ENCODE assay signal across 2 cellular contexts in genomic region chr20:57409316-57409671, GRCh38.
TF ChIP-seq lines count a peak whose summit lies in the region.

No MANE protein-coding gene starts in this region.

TF ChIP-seq in SK-N-SH, 30 proteins besides CTCF, POLR2A, EP300 and RAD21 (continued from another document):
- TF ChIP-seq NRF1 (IDR thresholded peaks at IDR 0.05; ENCODE audit: low read depth, low read length) = no peak

TF ChIP-seq in SK-N-SH treated with all-trans-retinoic acid at 6 μM for 48 hours, 23 proteins besides CTCF, POLR2A, EP300 and RAD21:
- TF ChIP-seq, protein P1, sequence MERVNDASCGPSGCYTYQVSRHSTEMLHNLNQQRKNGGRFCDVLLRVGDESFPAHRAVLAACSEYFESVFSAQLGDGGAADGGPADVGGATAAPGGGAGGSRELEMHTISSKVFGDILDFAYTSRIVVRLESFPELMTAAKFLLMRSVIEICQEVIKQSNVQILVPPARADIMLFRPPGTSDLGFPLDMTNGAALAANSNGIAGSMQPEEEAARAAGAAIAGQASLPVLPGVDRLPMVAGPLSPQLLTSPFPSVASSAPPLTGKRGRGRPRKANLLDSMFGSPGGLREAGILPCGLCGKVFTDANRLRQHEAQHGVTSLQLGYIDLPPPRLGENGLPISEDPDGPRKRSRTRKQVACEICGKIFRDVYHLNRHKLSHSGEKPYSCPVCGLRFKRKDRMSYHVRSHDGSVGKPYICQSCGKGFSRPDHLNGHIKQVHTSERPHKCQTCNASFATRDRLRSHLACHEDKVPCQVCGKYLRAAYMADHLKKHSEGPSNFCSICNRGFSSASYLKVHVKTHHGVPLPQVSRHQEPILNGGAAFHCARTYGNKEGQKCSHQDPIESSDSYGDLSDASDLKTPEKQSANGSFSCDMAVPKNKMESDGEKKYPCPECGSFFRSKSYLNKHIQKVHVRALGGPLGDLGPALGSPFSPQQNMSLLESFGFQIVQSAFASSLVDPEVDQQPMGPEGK (CRISPR knock-in tag; IDR thresholded peaks at IDR 0.05; ENCODE audit: borderline replicate concordance) = no peak
- TF ChIP-seq ZFP30 (CRISPR knock-in tag; IDR thresholded peaks at IDR 0.05) (no peak), ZFP3 (CRISPR knock-in tag; IDR thresholded peaks at IDR 0.05) (no peak), ARNTL (CRISPR knock-in tag; IDR thresholded peaks at IDR 0.05; ENCODE audit: borderline replicate concordance, low read depth) (no peak), CSRNP3 (CRISPR knock-in tag; IDR thresholded peaks at IDR 0.05) (no peak), OSR1 (CRISPR knock-in tag; IDR thresholded peaks at IDR 0.05) (no peak), GLIS3 (CRISPR knock-in tag; IDR thresholded peaks at IDR 0.05) (no peak), TOX (CRISPR knock-in tag; IDR thresholded peaks at IDR 0.05; ENCODE audit: borderline replicate concordance) (no peak), PPARA (CRISPR knock-in tag; IDR thresholded peaks at IDR 0.05; ENCODE audit: borderline replicate concordance) (no peak), ZC3H10 (CRISPR knock-in tag; IDR thresholded peaks at IDR 0.05) (no peak), RARB (CRISPR knock-in tag; IDR thresholded peaks at IDR 0.05) (no peak), SNAI2 (CRISPR knock-in tag; IDR thresholded peaks at IDR 0.05) (no peak), CSDC2 (CRISPR knock-in tag; IDR thresholded peaks at IDR 0.05) (no peak), BACH2 (CRISPR knock-in tag; IDR thresholded peaks at IDR 0.05; ENCODE audit: borderline replicate concordance) (no peak), ZNF565 (CRISPR knock-in tag; conservative IDR thresholded peaks at IDR 0.05; ENCODE audit: low read depth) (no peak), TCF4 (CRISPR knock-in tag; IDR thresholded peaks at IDR 0.05; ENCODE audit: borderline replicate concordance) (no peak), ZNF8 (CRISPR knock-in tag; IDR thresholded peaks at IDR 0.05) (no peak)
- TF ChIP-seq, protein P2, sequence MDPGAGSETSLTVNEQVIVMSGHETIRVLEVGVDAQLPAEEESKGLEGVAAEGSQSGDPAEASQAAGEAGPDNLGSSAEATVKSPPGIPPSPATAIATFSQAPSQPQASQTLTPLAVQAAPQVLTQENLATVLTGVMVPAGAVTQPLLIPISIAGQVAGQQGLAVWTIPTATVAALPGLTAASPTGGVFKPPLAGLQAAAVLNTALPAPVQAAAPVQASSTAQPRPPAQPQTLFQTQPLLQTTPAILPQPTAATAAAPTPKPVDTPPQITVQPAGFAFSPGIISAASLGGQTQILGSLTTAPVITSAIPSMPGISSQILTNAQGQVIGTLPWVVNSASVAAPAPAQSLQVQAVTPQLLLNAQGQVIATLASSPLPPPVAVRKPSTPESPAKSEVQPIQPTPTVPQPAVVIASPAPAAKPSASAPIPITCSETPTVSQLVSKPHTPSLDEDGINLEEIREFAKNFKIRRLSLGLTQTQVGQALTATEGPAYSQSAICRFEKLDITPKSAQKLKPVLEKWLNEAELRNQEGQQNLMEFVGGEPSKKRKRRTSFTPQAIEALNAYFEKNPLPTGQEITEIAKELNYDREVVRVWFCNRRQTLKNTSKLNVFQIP (CRISPR knock-in tag; IDR thresholded peaks at IDR 0.05; ENCODE audit: borderline replicate concordance, low read depth) = no peak
- TF ChIP-seq, protein P3, sequence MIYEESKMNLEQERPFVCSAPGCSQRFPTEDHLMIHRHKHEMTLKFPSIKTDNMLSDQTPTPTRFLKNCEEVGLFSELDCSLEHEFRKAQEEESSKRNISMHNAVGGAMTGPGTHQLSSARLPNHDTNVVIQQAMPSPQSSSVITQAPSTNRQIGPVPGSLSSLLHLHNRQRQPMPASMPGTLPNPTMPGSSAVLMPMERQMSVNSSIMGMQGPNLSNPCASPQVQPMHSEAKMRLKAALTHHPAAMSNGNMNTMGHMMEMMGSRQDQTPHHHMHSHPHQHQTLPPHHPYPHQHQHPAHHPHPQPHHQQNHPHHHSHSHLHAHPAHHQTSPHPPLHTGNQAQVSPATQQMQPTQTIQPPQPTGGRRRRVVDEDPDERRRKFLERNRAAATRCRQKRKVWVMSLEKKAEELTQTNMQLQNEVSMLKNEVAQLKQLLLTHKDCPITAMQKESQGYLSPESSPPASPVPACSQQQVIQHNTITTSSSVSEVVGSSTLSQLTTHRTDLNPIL (CRISPR knock-in tag; IDR thresholded peaks at IDR 0.05; ENCODE audit: low read depth) = no peak
- TF ChIP-seq, protein P4, sequence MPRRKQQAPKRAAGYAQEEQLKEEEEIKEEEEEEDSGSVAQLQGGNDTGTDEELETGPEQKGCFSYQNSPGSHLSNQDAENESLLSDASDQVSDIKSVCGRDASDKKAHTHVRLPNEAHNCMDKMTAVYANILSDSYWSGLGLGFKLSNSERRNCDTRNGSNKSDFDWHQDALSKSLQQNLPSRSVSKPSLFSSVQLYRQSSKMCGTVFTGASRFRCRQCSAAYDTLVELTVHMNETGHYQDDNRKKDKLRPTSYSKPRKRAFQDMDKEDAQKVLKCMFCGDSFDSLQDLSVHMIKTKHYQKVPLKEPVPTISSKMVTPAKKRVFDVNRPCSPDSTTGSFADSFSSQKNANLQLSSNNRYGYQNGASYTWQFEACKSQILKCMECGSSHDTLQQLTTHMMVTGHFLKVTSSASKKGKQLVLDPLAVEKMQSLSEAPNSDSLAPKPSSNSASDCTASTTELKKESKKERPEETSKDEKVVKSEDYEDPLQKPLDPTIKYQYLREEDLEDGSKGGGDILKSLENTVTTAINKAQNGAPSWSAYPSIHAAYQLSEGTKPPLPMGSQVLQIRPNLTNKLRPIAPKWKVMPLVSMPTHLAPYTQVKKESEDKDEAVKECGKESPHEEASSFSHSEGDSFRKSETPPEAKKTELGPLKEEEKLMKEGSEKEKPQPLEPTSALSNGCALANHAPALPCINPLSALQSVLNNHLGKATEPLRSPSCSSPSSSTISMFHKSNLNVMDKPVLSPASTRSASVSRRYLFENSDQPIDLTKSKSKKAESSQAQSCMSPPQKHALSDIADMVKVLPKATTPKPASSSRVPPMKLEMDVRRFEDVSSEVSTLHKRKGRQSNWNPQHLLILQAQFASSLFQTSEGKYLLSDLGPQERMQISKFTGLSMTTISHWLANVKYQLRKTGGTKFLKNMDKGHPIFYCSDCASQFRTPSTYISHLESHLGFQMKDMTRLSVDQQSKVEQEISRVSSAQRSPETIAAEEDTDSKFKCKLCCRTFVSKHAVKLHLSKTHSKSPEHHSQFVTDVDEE (CRISPR knock-in tag; IDR thresholded peaks at IDR 0.05) = no peak
TF ChIP-seq in SK-N-SH treated with all-trans-retinoic acid at 6 μM for 48 hours: peak in this region for 0.
